ENCODE assay signal across 2 cellular contexts in the genomic region with DNA sequence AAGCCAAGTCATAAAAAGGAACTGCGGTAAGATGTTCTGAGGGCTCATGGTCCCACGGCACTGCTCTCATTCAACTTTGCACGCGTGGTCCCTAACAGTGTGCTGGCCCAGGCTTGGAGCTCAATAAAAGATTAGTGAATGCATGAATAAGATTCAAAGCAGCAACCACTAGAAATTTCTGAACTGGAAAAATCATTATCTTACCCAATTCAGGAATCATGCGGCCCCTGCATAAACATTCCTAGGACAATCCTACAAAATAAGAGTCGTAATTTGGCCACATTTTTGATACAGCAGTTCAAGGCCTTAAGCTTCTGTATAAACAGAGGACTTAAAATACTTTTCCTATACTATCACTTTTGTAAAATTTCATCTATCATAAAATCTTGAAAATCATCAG.
TF ChIP-seq lines count a peak whose summit lies in the region.

No MANE protein-coding gene starts in this region.

TF ChIP-seq in HCT116, 20 proteins besides CTCF, POLR2A, EP300 and RAD21 (continued from another document):
- TF ChIP-seq, protein P1, sequence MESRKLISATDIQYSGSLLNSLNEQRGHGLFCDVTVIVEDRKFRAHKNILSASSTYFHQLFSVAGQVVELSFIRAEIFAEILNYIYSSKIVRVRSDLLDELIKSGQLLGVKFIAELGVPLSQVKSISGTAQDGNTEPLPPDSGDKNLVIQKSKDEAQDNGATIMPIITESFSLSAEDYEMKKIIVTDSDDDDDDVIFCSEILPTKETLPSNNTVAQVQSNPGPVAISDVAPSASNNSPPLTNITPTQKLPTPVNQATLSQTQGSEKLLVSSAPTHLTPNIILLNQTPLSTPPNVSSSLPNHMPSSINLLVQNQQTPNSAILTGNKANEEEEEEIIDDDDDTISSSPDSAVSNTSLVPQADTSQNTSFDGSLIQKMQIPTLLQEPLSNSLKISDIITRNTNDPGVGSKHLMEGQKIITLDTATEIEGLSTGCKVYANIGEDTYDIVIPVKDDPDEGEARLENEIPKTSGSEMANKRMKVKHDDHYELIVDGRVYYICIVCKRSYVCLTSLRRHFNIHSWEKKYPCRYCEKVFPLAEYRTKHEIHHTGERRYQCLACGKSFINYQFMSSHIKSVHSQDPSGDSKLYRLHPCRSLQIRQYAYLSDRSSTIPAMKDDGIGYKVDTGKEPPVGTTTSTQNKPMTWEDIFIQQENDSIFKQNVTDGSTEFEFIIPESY (IDR thresholded peaks at IDR 0.05; ENCODE audit: extremely low read depth, insufficient replicate concordance, low read length) = no peak
- TF ChIP-seq EZH2phosphoT487 (IDR thresholded peaks at IDR 0.05; ENCODE audit: borderline replicate concordance) (no peak), CEBPB (IDR thresholded peaks at IDR 0.05; ENCODE audit: low read depth) (no peak), ZNF274 (IDR thresholded peaks at IDR 0.05; ENCODE audit: low read depth, low read length) (no peak), ZFX (IDR thresholded peaks at IDR 0.05) (no peak), CBX3 (IDR thresholded peaks at IDR 0.05; ENCODE audit: low read depth) (no peak), EGR1 (IDR thresholded peaks at IDR 0.05; ENCODE audit: low read depth) (no peak), SP1 (IDR thresholded peaks at IDR 0.05; ENCODE audit: low read depth) (no peak), JUND (IDR thresholded peaks at IDR 0.05) (no peak), FOSL1 (IDR thresholded peaks at IDR 0.05; ENCODE audit: low read depth) (no peak), SRF (IDR thresholded peaks at IDR 0.05; ENCODE audit: low read depth) (no peak), EZH2 (IDR thresholded peaks at IDR 0.05) (no peak)
- TF ChIP-seq, protein P2, sequence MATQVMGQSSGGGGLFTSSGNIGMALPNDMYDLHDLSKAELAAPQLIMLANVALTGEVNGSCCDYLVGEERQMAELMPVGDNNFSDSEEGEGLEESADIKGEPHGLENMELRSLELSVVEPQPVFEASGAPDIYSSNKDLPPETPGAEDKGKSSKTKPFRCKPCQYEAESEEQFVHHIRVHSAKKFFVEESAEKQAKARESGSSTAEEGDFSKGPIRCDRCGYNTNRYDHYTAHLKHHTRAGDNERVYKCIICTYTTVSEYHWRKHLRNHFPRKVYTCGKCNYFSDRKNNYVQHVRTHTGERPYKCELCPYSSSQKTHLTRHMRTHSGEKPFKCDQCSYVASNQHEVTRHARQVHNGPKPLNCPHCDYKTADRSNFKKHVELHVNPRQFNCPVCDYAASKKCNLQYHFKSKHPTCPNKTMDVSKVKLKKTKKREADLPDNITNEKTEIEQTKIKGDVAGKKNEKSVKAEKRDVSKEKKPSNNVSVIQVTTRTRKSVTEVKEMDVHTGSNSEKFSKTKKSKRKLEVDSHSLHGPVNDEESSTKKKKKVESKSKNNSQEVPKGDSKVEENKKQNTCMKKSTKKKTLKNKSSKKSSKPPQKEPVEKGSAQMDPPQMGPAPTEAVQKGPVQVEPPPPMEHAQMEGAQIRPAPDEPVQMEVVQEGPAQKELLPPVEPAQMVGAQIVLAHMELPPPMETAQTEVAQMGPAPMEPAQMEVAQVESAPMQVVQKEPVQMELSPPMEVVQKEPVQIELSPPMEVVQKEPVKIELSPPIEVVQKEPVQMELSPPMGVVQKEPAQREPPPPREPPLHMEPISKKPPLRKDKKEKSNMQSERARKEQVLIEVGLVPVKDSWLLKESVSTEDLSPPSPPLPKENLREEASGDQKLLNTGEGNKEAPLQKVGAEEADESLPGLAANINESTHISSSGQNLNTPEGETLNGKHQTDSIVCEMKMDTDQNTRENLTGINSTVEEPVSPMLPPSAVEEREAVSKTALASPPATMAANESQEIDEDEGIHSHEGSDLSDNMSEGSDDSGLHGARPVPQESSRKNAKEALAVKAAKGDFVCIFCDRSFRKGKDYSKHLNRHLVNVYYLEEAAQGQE (IDR thresholded peaks at IDR 0.05; ENCODE audit: low read depth) = no peak
- TF ChIP-seq, protein P3, sequence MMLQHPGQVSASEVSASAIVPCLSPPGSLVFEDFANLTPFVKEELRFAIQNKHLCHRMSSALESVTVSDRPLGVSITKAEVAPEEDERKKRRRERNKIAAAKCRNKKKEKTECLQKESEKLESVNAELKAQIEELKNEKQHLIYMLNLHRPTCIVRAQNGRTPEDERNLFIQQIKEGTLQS (IDR thresholded peaks at IDR 0.05) = no peak

TF ChIP-seq in K562, 482 proteins besides CTCF, POLR2A, EP300 and RAD21 (continued from another document):
- no peak for TF ChIP-seq KDM4B (IDR thresholded peaks at IDR 0.05; ENCODE audit: borderline replicate concordance in 2 of 2, low read depth in 1 of 2)
- TF ChIP-seq, protein P4, sequence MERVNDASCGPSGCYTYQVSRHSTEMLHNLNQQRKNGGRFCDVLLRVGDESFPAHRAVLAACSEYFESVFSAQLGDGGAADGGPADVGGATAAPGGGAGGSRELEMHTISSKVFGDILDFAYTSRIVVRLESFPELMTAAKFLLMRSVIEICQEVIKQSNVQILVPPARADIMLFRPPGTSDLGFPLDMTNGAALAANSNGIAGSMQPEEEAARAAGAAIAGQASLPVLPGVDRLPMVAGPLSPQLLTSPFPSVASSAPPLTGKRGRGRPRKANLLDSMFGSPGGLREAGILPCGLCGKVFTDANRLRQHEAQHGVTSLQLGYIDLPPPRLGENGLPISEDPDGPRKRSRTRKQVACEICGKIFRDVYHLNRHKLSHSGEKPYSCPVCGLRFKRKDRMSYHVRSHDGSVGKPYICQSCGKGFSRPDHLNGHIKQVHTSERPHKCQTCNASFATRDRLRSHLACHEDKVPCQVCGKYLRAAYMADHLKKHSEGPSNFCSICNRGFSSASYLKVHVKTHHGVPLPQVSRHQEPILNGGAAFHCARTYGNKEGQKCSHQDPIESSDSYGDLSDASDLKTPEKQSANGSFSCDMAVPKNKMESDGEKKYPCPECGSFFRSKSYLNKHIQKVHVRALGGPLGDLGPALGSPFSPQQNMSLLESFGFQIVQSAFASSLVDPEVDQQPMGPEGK (CRISPR knock-in tag; IDR thresholded peaks at IDR 0.05; ENCODE audit: borderline replicate concordance) = no peak
- no peak for TF ChIP-seq ZNF444 (CRISPR knock-in tag; IDR thresholded peaks at IDR 0.05)
- TF ChIP-seq ZSCAN32 (CRISPR knock-in tag; IDR thresholded peaks at IDR 0.05) = no peak
- no peak for TF ChIP-seq U2AF2 (optimal IDR thresholded peaks at IDR 0.05; ENCODE audit: low read depth, low read length)
- TF ChIP-seq PYGO2 (tag; IDR thresholded peaks at IDR 0.05) = no peak
- TF ChIP-seq, protein P5, sequence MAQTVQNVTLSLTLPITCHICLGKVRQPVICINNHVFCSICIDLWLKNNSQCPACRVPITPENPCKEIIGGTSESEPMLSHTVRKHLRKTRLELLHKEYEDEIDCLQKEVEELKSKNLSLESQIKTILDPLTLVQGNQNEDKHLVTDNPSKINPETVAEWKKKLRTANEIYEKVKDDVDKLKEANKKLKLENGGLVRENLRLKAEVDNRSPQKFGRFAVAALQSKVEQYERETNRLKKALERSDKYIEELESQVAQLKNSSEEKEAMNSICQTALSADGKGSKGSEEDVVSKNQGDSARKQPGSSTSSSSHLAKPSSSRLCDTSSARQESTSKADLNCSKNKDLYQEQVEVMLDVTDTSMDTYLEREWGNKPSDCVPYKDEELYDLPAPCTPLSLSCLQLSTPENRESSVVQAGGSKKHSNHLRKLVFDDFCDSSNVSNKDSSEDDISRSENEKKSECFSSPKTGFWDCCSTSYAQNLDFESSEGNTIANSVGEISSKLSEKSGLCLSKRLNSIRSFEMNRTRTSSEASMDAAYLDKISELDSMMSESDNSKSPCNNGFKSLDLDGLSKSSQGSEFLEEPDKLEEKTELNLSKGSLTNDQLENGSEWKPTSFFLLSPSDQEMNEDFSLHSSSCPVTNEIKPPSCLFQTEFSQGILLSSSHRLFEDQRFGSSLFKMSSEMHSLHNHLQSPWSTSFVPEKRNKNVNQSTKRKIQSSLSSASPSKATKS (CRISPR knock-in tag; IDR thresholded peaks at IDR 0.05) = no peak
